ENCODE assay signal across 17 cellular contexts in the genomic region with DNA sequence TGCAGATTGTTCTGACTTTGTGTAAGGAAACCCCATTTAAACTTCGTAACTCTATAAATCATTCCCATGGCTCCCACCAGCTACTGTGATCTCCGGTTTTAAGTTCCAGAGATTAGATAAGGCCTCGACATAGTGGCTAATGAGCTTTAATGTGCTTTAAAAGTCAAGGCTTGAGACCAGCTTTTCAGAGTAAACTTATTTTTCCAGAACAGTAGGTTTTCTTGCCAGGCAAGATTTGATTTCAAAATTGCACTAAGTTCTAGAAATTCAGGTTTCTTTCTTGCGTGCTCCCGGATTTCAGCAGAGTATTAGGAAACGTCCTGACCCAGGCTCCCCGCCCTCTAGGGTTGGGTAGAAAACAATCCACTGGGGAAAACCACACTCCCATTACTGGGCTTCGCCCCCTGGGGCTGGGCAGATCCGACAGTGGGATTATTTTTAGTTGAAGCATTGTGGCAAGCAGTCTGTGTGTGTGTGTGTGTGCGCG. TPM values are rescaled to one million over a fixed set of nuclear protein-coding genes. Genes with fewer than 3 reads are reported as not detected.
DNase-seq lines count a peak whose midpoint lies in the region; ATAC-seq, FAIRE-seq and TF ChIP-seq lines count a peak whose summit lies in the region.
"Had no signal": no experiment of that assay in that cellular context is flagged by ENCODE, and none has a peak within 500 bp of the region (broad histone marks: within the 10 kb centered on the region; RNA-seq: fewer than 3 reads in every experiment).

No MANE protein-coding gene starts in this region.

- H3K4me3 Mint-ChIP-seq in progenitor cell of endocrine pancreas (ENCODE audit: low read depth): no peak overlapping the region

- peaks cover 7 to 49% (median 33%) of the 10 kb centered on the region in 10 experiments for H3K4me1 ChIP-seq in BLaER1 treated with 17β-estradiol and CSF1 and Interleukin-3, amounts not matched to agents 10 nM and 100 nM
- no peaks in the 10 kb centered on the region for H3K4me1 ChIP-seq in SJCRH30

- peak overlapping the region in 6 of 11 experiments; percentile 1 to 72 (median 51); a peak in 10 of 22 replicates for H3K27ac ChIP-seq in BLaER1 treated with 17β-estradiol and CSF1 and Interleukin-3, amounts not matched to agents 10 nM and 100 nM
- H3K27ac ChIP-seq in SK-N-MC: peak overlapping the region; percentile 3; the same call in 1 of the 2 replicates
- no peak overlapping the region for H3K27ac ChIP-seq in SJCRH30
- H3K27ac ChIP-seq: dorsolateral prefrontal cortex, VCaP had no signal

- no peak for FAIRE-seq in frontal cortex (lab: Jason Lieb, UNC)
- FAIRE-seq: astrocyte had no signal

- peaks cover 0 to 42% (median 0%) of the 10 kb centered on the region in 11 experiments; a peak in 5 of 22 replicates for H3K36me3 ChIP-seq in BLaER1 treated with 17β-estradiol and CSF1 and Interleukin-3, amounts not matched to agents 10 nM and 100 nM
- H3K36me3 ChIP-seq in SK-N-MC (ENCODE audit: insufficient read depth, low read length): no peaks in the 10 kb centered on the region
- no peaks in the 10 kb centered on the region for H3K36me3 ChIP-seq in SJCRH30

- H3K27me3 ChIP-seq in BLaER1 treated with 17β-estradiol and CSF1 and Interleukin-3, amounts not matched to agents 10 nM and 100 nM: no peaks in the 10 kb centered on the region
- H3K27me3 ChIP-seq in SJCRH30: 0 out of 2 replicates have a peak, but pooled peaks cover 3% of the 10 kb centered on the region
- H3K27me3 ChIP-seq: dorsolateral prefrontal cortex had no signal

- H3K36me3 Mint-ChIP-seq in progenitor cell of endocrine pancreas (ENCODE audit: insufficient read depth): no peaks in the 10 kb centered on the region

- TF ChIP-seq CTCF in fibroblast of pulmonary artery (IDR thresholded peaks at IDR 0.05; ENCODE audit: low read length, missing control alignments) (no peak), progenitor cell of endocrine pancreas (IDR thresholded peaks at IDR 0.05; ENCODE audit: unreplicated experiment) (no peak)

- H3K4me3 ChIP-seq in BLaER1 treated with 17β-estradiol and CSF1 and Interleukin-3, amounts not matched to agents 10 nM and 100 nM: no peak overlapping the region; a peak in 2 of 20 replicates
- H3K4me3 ChIP-seq in SK-N-MC (0 out of 2 replicates have a peak overlapping the region, but pooled peaks have one; percentile 1), fibroblast of pulmonary artery (replicated peaks; ENCODE audit: low read depth, low read length) (no peak overlapping the region), SJCRH30 (no peak overlapping the region)
- H3K4me3 ChIP-seq: dorsolateral prefrontal cortex, mucosa of descending colon had no signal

- H3K9ac ChIP-seq in BLaER1 treated with 17β-estradiol and CSF1 and Interleukin-3, amounts not matched to agents 10 nM and 100 nM: peak overlapping the region in 4 of 11 experiments; percentile 11 to 53 (median 36); a peak in 3 of 22 replicates
- no peak overlapping the region for H3K9ac ChIP-seq in SK-N-MC (ENCODE audit: insufficient read length)

- no peak for ATAC-seq in HG03196 (IDR thresholded peaks at IDR 0.05; ENCODE audit: unreplicated experiment)
- ATAC-seq: mucosa of descending colon had no signal

- H3K27ac Mint-ChIP-seq in progenitor cell of endocrine pancreas: peak overlapping the region; percentile 81

- no peaks in the 10 kb centered on the region for H4K20me1 ChIP-seq in BLaER1 treated with 17β-estradiol and CSF1 and Interleukin-3, amounts not matched to agents 10 nM and 100 nM

- no peaks in the 10 kb centered on the region for H3K9me3 Mint-ChIP-seq in progenitor cell of endocrine pancreas (ENCODE audit: low read depth)

- H3K4me1 Mint-ChIP-seq in progenitor cell of endocrine pancreas (ENCODE audit: low read depth): peaks cover 16% of the 10 kb centered on the region

- DNase-seq in SK-N-MC (ENCODE audit: low read depth, low spot score) (no peak), fibroblast of pulmonary artery (ENCODE audit: low read depth) (peak; percentile 3), progenitor cell of endocrine pancreas (ENCODE audit: low spot score, unreplicated experiment) (no peak), AML-193 (lab: John Stamatoyannopoulos, UW) (no peak), SJCRH30 (no peak), frontal cortex (ENCODE audit: low spot score in 2 of 2) (no peak)
- DNase-seq: activated CD8-positive, alpha-beta memory T cell treated with anti-CD3 and anti-CD28 coated beads for 24 hours; activated effector memory CD4-positive, alpha-beta T cell treated with anti-CD3 and anti-CD28 coated beads, Interleukin-2, amount 50 U/mL, for 16 hours; dorsolateral prefrontal cortex; GDM1; KBM-7; mucosa of descending colon; NCI-H1105 treated with DMSO at 0.1 percent for 48 hours had no signal

- peaks cover 0 to 10% (median 4%) of the 10 kb centered on the region in 11 experiments; a peak in 6 of 22 replicates for H3K9me3 ChIP-seq in BLaER1 treated with 17β-estradiol and CSF1 and Interleukin-3, amounts not matched to agents 10 nM and 100 nM (replicated peaks in 1 of 11)
- H3K9me3 ChIP-seq in SK-N-MC (ENCODE audit: low read depth, low read length): no peaks in the 10 kb centered on the region
- no peaks in the 10 kb centered on the region for H3K9me3 ChIP-seq in SJCRH30 (replicated peaks)
- H3K9me3 ChIP-seq: mucosa of descending colon had no signal

- H3K4me2 ChIP-seq in BLaER1 treated with 17β-estradiol and CSF1 and Interleukin-3, amounts not matched to agents 10 nM and 100 nM: peak overlapping the region; percentile 55 to 79 (median 70); a peak in 21 of 22 replicates

- H3K27me3 Mint-ChIP-seq in progenitor cell of endocrine pancreas: peaks cover 5% of the 10 kb centered on the region

RNA-seq across cellular contexts. Expression of a gene that starts 43.3 kb away (rescaled TPM):
- 10.9 and 11.7 TPM in 2 replicates for total RNA-seq in progenitor cell of endocrine pancreas
- total RNA-seq in SJCRH30 (2014; rRNA removed; shearing (Covaris generic)): 0.15 and 0.20 TPM in 2 replicates
- 14.3 TPM for total RNA-seq in frontal cortex
